ENCODE assay signal across 20 cellular contexts in genomic region chr4:180372671-180373070, GRCh38.
DNase-seq lines count a peak whose midpoint lies in the region; ATAC-seq and TF ChIP-seq lines count a peak whose summit lies in the region.
"Had no signal": no experiment of that assay in that cellular context is flagged by ENCODE, and none has a peak within 500 bp of the region (broad histone marks: within the 10 kb centered on the region; RNA-seq: fewer than 3 reads in every experiment).

No MANE protein-coding gene starts in this region.

- H2BK15ac ChIP-seq in IMR-90 (ENCODE audit: low read depth, low read length) = no peak overlapping the region

- no peak overlapping the region for H2BK20ac ChIP-seq in IMR-90 (ENCODE audit: low read depth, low read length)

- no peak overlapping the region for H3K18ac ChIP-seq in IMR-90 (ENCODE audit: low read depth, low read length)

- H2BK5ac ChIP-seq in IMR-90 (ENCODE audit: low read depth, low read length, poor library complexity, severe bottlenecking) = no peak overlapping the region

- no peaks in the 10 kb centered on the region for H3K36me3 ChIP-seq in IMR-90 (ENCODE audit: control insufficient read depth, insufficient read depth, low read length)
- H3K36me3 ChIP-seq in adipocyte (ENCODE audit: control insufficient read depth, insufficient read depth, low read length, severe bottlenecking) = no peaks in the 10 kb centered on the region
- no peaks in the 10 kb centered on the region for H3K36me3 ChIP-seq in tibial nerve
- H3K36me3 ChIP-seq: BE2C, BLaER1 had no signal

- no peak overlapping the region for H3K27ac ChIP-seq in IMR-90 (ENCODE audit: insufficient read depth, low read length)
- H3K27ac ChIP-seq in tibial nerve = no peak overlapping the region
- H3K27ac ChIP-seq: BLaER1 had no signal

- no peak overlapping the region for H2AK9ac ChIP-seq in IMR-90 (replicated peaks; ENCODE audit: low read depth, low read length, poor library complexity)

- no peak overlapping the region for H4K8ac ChIP-seq in IMR-90 (ENCODE audit: low read depth in 2 of 2, low read length in 2 of 2)

- no peak overlapping the region for H3K23ac ChIP-seq in IMR-90 (ENCODE audit: low read depth, low read length)

- H4K20me1 ChIP-seq in IMR-90 (ENCODE audit: insufficient read depth, low read length) = no peaks in the 10 kb centered on the region
- H4K20me1 ChIP-seq: BLaER1 had no signal

- H3K27me3 ChIP-seq in IMR-90 (ENCODE audit: control insufficient read depth, insufficient read depth, low read length) (no peaks in the 10 kb centered on the region), adipocyte (replicated peaks; ENCODE audit: control insufficient read depth, insufficient read depth, low read length) (no peaks in the 10 kb centered on the region), tibial nerve (no peaks in the 10 kb centered on the region)
- H3K27me3 ChIP-seq: BE2C, BLaER1 had no signal

- POLR2A ChIA-PET in IMR-90 (lab: Charles Lee; ENCODE audit: unreplicated experiment) = no interaction called here

- DNase-seq in IMR-90 = peak; percentile 1
- DNase-seq in adipocyte (ENCODE audit: low read depth) = peak; percentile 10
- peak; percentile 80 for DNase-seq in foreskin melanocyte
- DNase-seq in effector CD4-positive, alpha-beta T cell = no peak
- no peak for DNase-seq in activated naive CD4-positive, alpha-beta T cell treated with Interleukin-2 at 50 U/mL for 16 hours
- no peak for DNase-seq in tibial nerve (ENCODE audit: low spot score in 2 of 2)
- DNase-seq: 8988T; ACHN; BE2C; C1 segment of cervical spinal cord; CD4-positive, alpha-beta memory T cell; CD4-positive, CD25-positive, alpha-beta regulatory T cell; CD8-positive, alpha-beta memory T cell; COR-L47; DMS 273 treated with DMSO at 0.1 percent for 48 hours; DMS79 treated with DMSO at 0.1 percent for 48 hours; GF-D8 had no signal

- TF ChIP-seq POLR2A in IMR-90 (IDR thresholded peaks at IDR 0.05; ENCODE audit: low read depth, low read length) (no peak), tibial nerve (IDR thresholded peaks at IDR 0.05) (no peak)

- H4K91ac ChIP-seq in IMR-90 (ENCODE audit: insufficient read depth, low read depth, low read length) = no peak overlapping the region

- CTCF ChIA-PET in IMR-90 (lab: Yijun Ruan, JAX) = no interaction called here

- TF ChIP-seq CTCF in IMR-90 (conservative IDR thresholded peaks at IDR 0.05; ENCODE audit: low read depth, low read length) = no peak
- no peak for TF ChIP-seq CTCF in tibial nerve (IDR thresholded peaks at IDR 0.05)

- peak; percentile 34 for ATAC-seq in GM18868 (IDR thresholded peaks at IDR 0.05; ENCODE audit: unreplicated experiment)
- no peak for ATAC-seq in IMR-90 (ENCODE audit: low read depth)
- no peak for ATAC-seq in HG02798 (IDR thresholded peaks at IDR 0.05; ENCODE audit: poor library complexity, unreplicated experiment)

- in situ Hi-C loops in IMR-90 (cut with MboI; ENCODE audit: low sequenced_read_pairs) = no loop called here

- H3K4ac ChIP-seq in IMR-90 (ENCODE audit: low read depth, low read length) = no peak overlapping the region

- no peak overlapping the region for H2AFZ ChIP-seq in IMR-90 (replicated peaks; ENCODE audit: low read length, poor library complexity)

- no peak overlapping the region for H3K4me3 ChIP-seq in IMR-90 (ENCODE audit: insufficient read depth, low read depth, low read length)
- H3K4me3 ChIP-seq in adipocyte (ENCODE audit: low read length) = no peak overlapping the region
- H3K4me3 ChIP-seq in tibial nerve = no peak overlapping the region
- H3K4me3 ChIP-seq: BLaER1 had no signal

- H3K14ac ChIP-seq in IMR-90 (replicated peaks; ENCODE audit: low read depth, low read length) = no peak overlapping the region

- no TSS peak for BruUV-seq in IMR-90 (replicated peaks; lab: Mats Ljungman, UMichigan)

- no peak for TF ChIP-seq RAD21 in IMR-90 (IDR thresholded peaks at IDR 0.05; ENCODE audit: low read length)

- H3K4me1 ChIP-seq in IMR-90 (ENCODE audit: control insufficient read depth, insufficient read depth, low read length) (no peaks in the 10 kb centered on the region), adipocyte (ENCODE audit: control insufficient read depth, insufficient read depth, low read length) (no peaks in the 10 kb centered on the region), tibial nerve (no peaks in the 10 kb centered on the region)
- H3K4me1 ChIP-seq: BE2C, BLaER1 had no signal

- no peaks in the 10 kb centered on the region for H3K79me1 ChIP-seq in IMR-90 (ENCODE audit: low read depth in 1 of 2, low read length in 2 of 2)

- dilution Hi-C loops in IMR-90 (cut with HindIII; ENCODE audit: low sequenced_read_pairs, unreplicated experiment) = no loop called here

- no peak overlapping the region for H3K56ac ChIP-seq in IMR-90 (ENCODE audit: extremely low read depth, insufficient read depth, low read length)

- no peaks in the 10 kb centered on the region for H3K9me1 ChIP-seq in IMR-90 (ENCODE audit: insufficient read depth, low read length)

- intact Hi-C loops in IMR-90 (cut with micrococcal nuclease) = no loop called here

- H4K5ac ChIP-seq in IMR-90 (ENCODE audit: low read depth, low read length) = no peak overlapping the region

- no peaks in the 10 kb centered on the region for H3K9me3 ChIP-seq in IMR-90 (ENCODE audit: control insufficient read depth, insufficient read depth, low read length)
- no peaks in the 10 kb centered on the region for H3K9me3 ChIP-seq in adipocyte (ENCODE audit: control insufficient read depth, low read length)
- H3K9me3 ChIP-seq in tibial nerve = no peaks in the 10 kb centered on the region
- H3K9me3 ChIP-seq: BE2C, BLaER1 had no signal

- H2AK5ac ChIP-seq in IMR-90 (ENCODE audit: low read depth, low read length) = no peak overlapping the region

- H3K9ac ChIP-seq in IMR-90 (ENCODE audit: low read depth, low read length) (no peak overlapping the region), adipocyte (ENCODE audit: low read length) (no peak overlapping the region)
- H3K9ac ChIP-seq: BLaER1 had no signal

- no peak overlapping the region for H2BK120ac ChIP-seq in IMR-90 (ENCODE audit: low read depth, low read length)

- no peak for TF ChIP-seq EP300 in tibial nerve (IDR thresholded peaks at IDR 0.05)

- H3K4me2 ChIP-seq in IMR-90 (ENCODE audit: low read depth, low read length) = no peak overlapping the region
- H3K4me2 ChIP-seq: BLaER1 had no signal

TF ChIP-seq in IMR-90, 13 proteins besides CTCF, POLR2A, EP300 and RAD21:
- TF ChIP-seq USF2 (IDR thresholded peaks at IDR 0.05; ENCODE audit: low read depth, low read length) (no peak), MAZ (IDR thresholded peaks at IDR 0.05; ENCODE audit: borderline replicate concordance, low read depth, low read length) (no peak)
TF ChIP-seq in IMR-90: peak in this region for 0.

Comparison
In these comparisons a context has a peak if more than half of its experiments do, and no peak if none do; other contexts are left out.
1. DNase-seq: peak in IMR-90 (single experiment), adipocyte (single experiment) and foreskin melanocyte (single experiment); none in effector CD4-positive, alpha-beta T cell (single experiment), activated naive CD4-positive, alpha-beta T cell treated with Interleukin-2 at 50 U/mL for 16 hours (single experiment) and tibial nerve (0 of 2).